ENCODE assay signal across 8 cellular contexts in genomic region chr9:91060520-91061343, GRCh38.
DNase-seq lines count a peak whose midpoint lies in the region; ATAC-seq, FAIRE-seq and TF ChIP-seq lines count a peak whose summit lies in the region.

No MANE protein-coding gene starts in this region.

- no peaks in the 10 kb centered on the region for H3K36me3 ChIP-seq in heart right ventricle

- POLR2A ChIA-PET in RWPE1 (lab: Yijun Ruan, JAX; ENCODE audit: low non-redundant PET), result no interaction called here

- TF ChIP-seq CTCF in RWPE1 (conservative IDR thresholded peaks at IDR 0.05; ENCODE audit: low read depth), result no peak
- TF ChIP-seq CTCF in heart right ventricle (IDR thresholded peaks at IDR 0.05), result no peak

- H3K4me1 ChIP-seq in heart right ventricle, result peaks cover 2 to 34% (median 15%) of the 10 kb centered on the region in 9 donors

- no peak for FAIRE-seq in GM19239 (lab: Jason Lieb, UNC)

- H3K4me3 ChIP-seq in heart right ventricle, result no peak overlapping the region

- peak; percentile 11 for DNase-seq in HT-29 (ENCODE audit: low spot score)
- DNase-seq in RWPE1 (ENCODE audit: low spot score), result peak; percentile 97
- peak in 1 of 2 donors; percentile 25 for DNase-seq in heart right ventricle
- peak; percentile 98 for DNase-seq in stromal cell of bone marrow (ENCODE audit: low read depth)
- DNase-seq in GM19239 (ENCODE audit: insufficient read length, low spot score), result no peak
- no peak for DNase-seq in OCI-M2 (lab: John Stamatoyannopoulos, UW; ENCODE audit: unreplicated experiment)

- CTCF ChIA-PET in RWPE1 (lab: Yijun Ruan, JAX), result interaction anchor here (1.0 kb wide), 1 partner anchor 146 kb away, joined by 4 read pairs; no protein-coding TSS in a partner anchor

- 27 to 34% methylated on average over 8 of the region's 8 CpGs for WGBS in heart right ventricle, 2 donors

- ATAC-seq in heart right ventricle, result peak; percentile 38 to 72 (median 65)
- ATAC-seq in GM21526 (IDR thresholded peaks at IDR 0.05; ENCODE audit: low FRiP score, unreplicated experiment), result no peak
- ATAC-seq in GM21528 (IDR thresholded peaks at IDR 0.05; ENCODE audit: low FRiP score, unreplicated experiment), result no peak

- no peaks in the 10 kb centered on the region for H3K9me3 ChIP-seq in heart right ventricle

- H3K27ac ChIP-seq in RWPE1 (peak overlapping the region; percentile 18; the same call in 1 of the 2 replicates), heart right ventricle (peak overlapping the region in 7 of 10 donors; percentile 3 to 53 (median 37))

- H3K27me3 ChIP-seq in heart right ventricle, result no peaks in the 10 kb centered on the region

- intact Hi-C loops in heart right ventricle (cut with DNase I), result loop anchor here in 1 of 10 donors (10.0 kb wide), 1 partner anchor 64 kb away; no protein-coding TSS in a partner anchor

Comparison
In these comparisons a context has a peak if more than half of its experiments do, and no peak if none do; other contexts are left out.
1. DNase-seq: peak in HT-29 (single experiment), RWPE1 (single experiment) and stromal cell of bone marrow (single experiment); none in GM19239 (single experiment) and OCI-M2 (single experiment).
2. ATAC-seq: peak in heart right ventricle (8 of 8); none in GM21526 (single experiment) and GM21528 (single experiment).